ENCODE assay signal across 1 cellular context in the genomic region with DNA sequence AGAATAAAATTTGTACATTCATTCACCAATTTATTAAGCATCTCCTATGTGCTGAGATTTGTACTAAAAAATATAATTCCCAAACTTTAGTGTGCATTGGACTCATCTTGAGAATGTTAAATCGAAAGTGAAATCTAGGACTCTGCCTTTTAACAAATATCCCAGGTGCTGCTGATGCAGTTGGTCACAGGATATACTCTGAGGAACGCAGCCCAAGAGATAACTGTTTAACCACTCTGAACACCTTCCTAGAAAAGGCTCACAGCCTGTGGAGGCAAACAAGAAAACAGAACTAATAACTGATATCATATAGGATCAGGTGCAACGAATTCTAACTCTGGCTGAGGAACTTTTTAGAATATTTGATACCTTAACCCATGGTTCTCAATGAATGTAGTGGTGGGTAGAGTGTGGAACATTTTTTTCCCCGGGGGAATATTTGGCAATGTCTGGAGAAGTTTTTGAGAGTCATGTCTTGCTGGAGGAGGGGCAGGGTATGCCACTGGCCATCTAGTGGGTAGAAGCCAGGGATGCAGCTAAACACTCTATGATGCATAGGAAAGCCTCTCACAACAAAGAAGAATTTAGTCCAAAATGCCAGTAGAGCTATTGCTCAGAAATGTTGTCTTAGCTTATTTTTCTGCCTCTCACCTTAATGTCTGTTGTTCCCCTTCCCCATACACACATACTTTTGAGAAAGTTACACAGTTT.
TF ChIP-seq lines count a peak whose summit lies in the region.

No MANE protein-coding gene starts in this region.

TF ChIP-seq in H1, 55 proteins besides CTCF, POLR2A, EP300 and RAD21 (continued from another document):
- TF ChIP-seq, protein P1, sequence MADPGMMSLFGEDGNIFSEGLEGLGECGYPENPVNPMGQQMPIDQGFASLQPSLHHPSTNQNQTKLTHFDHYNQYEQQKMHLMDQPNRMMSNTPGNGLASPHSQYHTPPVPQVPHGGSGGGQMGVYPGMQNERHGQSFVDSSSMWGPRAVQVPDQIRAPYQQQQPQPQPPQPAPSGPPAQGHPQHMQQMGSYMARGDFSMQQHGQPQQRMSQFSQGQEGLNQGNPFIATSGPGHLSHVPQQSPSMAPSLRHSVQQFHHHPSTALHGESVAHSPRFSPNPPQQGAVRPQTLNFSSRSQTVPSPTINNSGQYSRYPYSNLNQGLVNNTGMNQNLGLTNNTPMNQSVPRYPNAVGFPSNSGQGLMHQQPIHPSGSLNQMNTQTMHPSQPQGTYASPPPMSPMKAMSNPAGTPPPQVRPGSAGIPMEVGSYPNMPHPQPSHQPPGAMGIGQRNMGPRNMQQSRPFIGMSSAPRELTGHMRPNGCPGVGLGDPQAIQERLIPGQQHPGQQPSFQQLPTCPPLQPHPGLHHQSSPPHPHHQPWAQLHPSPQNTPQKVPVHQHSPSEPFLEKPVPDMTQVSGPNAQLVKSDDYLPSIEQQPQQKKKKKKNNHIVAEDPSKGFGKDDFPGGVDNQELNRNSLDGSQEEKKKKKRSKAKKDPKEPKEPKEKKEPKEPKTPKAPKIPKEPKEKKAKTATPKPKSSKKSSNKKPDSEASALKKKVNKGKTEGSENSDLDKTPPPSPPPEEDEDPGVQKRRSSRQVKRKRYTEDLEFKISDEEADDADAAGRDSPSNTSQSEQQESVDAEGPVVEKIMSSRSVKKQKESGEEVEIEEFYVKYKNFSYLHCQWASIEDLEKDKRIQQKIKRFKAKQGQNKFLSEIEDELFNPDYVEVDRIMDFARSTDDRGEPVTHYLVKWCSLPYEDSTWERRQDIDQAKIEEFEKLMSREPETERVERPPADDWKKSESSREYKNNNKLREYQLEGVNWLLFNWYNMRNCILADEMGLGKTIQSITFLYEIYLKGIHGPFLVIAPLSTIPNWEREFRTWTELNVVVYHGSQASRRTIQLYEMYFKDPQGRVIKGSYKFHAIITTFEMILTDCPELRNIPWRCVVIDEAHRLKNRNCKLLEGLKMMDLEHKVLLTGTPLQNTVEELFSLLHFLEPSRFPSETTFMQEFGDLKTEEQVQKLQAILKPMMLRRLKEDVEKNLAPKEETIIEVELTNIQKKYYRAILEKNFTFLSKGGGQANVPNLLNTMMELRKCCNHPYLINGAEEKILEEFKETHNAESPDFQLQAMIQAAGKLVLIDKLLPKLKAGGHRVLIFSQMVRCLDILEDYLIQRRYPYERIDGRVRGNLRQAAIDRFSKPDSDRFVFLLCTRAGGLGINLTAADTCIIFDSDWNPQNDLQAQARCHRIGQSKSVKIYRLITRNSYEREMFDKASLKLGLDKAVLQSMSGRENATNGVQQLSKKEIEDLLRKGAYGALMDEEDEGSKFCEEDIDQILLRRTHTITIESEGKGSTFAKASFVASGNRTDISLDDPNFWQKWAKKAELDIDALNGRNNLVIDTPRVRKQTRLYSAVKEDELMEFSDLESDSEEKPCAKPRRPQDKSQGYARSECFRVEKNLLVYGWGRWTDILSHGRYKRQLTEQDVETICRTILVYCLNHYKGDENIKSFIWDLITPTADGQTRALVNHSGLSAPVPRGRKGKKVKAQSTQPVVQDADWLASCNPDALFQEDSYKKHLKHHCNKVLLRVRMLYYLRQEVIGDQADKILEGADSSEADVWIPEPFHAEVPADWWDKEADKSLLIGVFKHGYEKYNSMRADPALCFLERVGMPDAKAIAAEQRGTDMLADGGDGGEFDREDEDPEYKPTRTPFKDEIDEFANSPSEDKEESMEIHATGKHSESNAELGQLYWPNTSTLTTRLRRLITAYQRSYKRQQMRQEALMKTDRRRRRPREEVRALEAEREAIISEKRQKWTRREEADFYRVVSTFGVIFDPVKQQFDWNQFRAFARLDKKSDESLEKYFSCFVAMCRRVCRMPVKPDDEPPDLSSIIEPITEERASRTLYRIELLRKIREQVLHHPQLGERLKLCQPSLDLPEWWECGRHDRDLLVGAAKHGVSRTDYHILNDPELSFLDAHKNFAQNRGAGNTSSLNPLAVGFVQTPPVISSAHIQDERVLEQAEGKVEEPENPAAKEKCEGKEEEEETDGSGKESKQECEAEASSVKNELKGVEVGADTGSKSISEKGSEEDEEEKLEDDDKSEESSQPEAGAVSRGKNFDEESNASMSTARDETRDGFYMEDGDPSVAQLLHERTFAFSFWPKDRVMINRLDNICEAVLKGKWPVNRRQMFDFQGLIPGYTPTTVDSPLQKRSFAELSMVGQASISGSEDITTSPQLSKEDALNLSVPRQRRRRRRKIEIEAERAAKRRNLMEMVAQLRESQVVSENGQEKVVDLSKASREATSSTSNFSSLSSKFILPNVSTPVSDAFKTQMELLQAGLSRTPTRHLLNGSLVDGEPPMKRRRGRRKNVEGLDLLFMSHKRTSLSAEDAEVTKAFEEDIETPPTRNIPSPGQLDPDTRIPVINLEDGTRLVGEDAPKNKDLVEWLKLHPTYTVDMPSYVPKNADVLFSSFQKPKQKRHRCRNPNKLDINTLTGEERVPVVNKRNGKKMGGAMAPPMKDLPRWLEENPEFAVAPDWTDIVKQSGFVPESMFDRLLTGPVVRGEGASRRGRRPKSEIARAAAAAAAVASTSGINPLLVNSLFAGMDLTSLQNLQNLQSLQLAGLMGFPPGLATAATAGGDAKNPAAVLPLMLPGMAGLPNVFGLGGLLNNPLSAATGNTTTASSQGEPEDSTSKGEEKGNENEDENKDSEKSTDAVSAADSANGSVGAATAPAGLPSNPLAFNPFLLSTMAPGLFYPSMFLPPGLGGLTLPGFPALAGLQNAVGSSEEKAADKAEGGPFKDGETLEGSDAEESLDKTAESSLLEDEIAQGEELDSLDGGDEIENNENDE (IDR thresholded peaks at IDR 0.05; ENCODE audit: insufficient replicate concordance, low read length): no peak
- TF ChIP-seq SIRT6 (IDR thresholded peaks at IDR 0.05; ENCODE audit: low read length): no peak
